In the genomic region with DNA sequence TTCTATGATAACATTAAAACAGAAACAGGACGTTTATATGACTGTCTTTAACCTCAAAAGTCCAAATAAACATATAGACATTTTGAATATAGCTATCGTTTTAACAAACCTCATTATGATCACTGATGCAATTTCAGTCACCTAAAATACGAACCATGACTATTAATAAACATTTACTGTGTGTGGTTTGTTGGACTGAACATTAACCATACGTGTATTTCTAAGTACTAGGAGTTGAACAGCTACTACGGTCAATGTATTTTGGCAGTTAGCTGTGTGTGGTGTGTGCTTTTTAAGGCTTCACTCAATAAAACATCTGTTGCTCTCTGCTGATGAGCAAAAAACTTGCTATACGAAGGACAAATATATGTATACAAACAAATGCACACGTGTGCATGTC, we compare ENCODE assay signal across 15 cellular contexts.
DNase-seq lines count a peak whose midpoint lies in the region; ATAC-seq and TF ChIP-seq lines count a peak whose summit lies in the region.
"Had no signal": no experiment of that assay in that cellular context is flagged by ENCODE, and none has a peak within 500 bp of the region (broad histone marks: within the 10 kb centered on the region; RNA-seq: fewer than 3 reads in every experiment).

No MANE protein-coding gene starts in this region.

- H3K27me3 Mint-ChIP-seq in CD4-positive, alpha-beta memory T cell = no peaks in the 10 kb centered on the region
- H3K27me3 Mint-ChIP-seq: CD8-positive, alpha-beta memory T cell had no signal

- H3K4me3 ChIP-seq in SJSA1 (no peak overlapping the region), suprapubic skin (no peak overlapping the region)
- H3K4me3 ChIP-seq in CD4-positive, alpha-beta memory T cell (ENCODE audit: low read length in 2 of 2) = no peak overlapping the region
- H3K4me3 ChIP-seq: A549 had no signal

- CTCF ChIA-PET in CD4-positive, alpha-beta memory T cell (lab: Charles Lee; ENCODE audit: partially characterized antibody) = no interaction called here

- H3K4me1 Mint-ChIP-seq in CD4-positive, alpha-beta memory T cell = no peaks in the 10 kb centered on the region
- H3K4me1 Mint-ChIP-seq: CD8-positive, alpha-beta memory T cell had no signal

- intact Hi-C loops in CD4-positive, alpha-beta memory T cell (cut with micrococcal nuclease) = no loop called here

- POLR2A ChIA-PET in CD4-positive, alpha-beta memory T cell (lab: Charles Lee; ENCODE audit: partially characterized antibody) = no interaction called here

- H3K27ac ChIP-seq in SJSA1 (peak overlapping the region; percentile 32), suprapubic skin (no peak overlapping the region)
- H3K27ac ChIP-seq in CD4-positive, alpha-beta memory T cell (ENCODE audit: low read depth, low read length) = no peak overlapping the region
- H3K27ac ChIP-seq: A549 had no signal

- no peak overlapping the region for H3K4me3 Mint-ChIP-seq in CD4-positive, alpha-beta memory T cell
- H3K4me3 Mint-ChIP-seq: CD14-positive monocyte; CD8-positive, alpha-beta memory T cell had no signal

- WGBS in suprapubic skin = 70% methylated on average over 7 of the region's 7 CpGs

- H3K9me3 ChIP-seq in SJSA1 (replicated peaks) (no peaks in the 10 kb centered on the region), suprapubic skin (no peaks in the 10 kb centered on the region)
- H3K9me3 ChIP-seq in CD4-positive, alpha-beta memory T cell (ENCODE audit: control insufficient read depth in 1 of 2, low read length in 2 of 2) = no peaks in the 10 kb centered on the region
- H3K9me3 ChIP-seq: A549 had no signal

- TF ChIP-seq CTCF in suprapubic skin (IDR thresholded peaks at IDR 0.05) = no peak

- H3K36me3 ChIP-seq in SJSA1 (no peaks in the 10 kb centered on the region), suprapubic skin (no peaks in the 10 kb centered on the region)
- no peaks in the 10 kb centered on the region for H3K36me3 ChIP-seq in CD4-positive, alpha-beta memory T cell (ENCODE audit: insufficient read depth, low read length)

- TF ChIP-seq POLR2A in suprapubic skin (IDR thresholded peaks at IDR 0.05) = no peak

- no peak overlapping the region for H3K27ac Mint-ChIP-seq in CD4-positive, alpha-beta memory T cell
- H3K27ac Mint-ChIP-seq: CD14-positive monocyte; CD8-positive, alpha-beta memory T cell had no signal

- H3K36me3 Mint-ChIP-seq in CD4-positive, alpha-beta memory T cell = peaks cover 10 to 38% of the 10 kb centered on the region in 2 donors

- H3K27me3 ChIP-seq in SJSA1 (replicated peaks) = no peaks in the 10 kb centered on the region
- H3K27me3 ChIP-seq in CD4-positive, alpha-beta memory T cell (ENCODE audit: insufficient read depth, low read length) = no peaks in the 10 kb centered on the region
- no peaks in the 10 kb centered on the region for H3K27me3 ChIP-seq in suprapubic skin

- no peaks in the 10 kb centered on the region for H3K9me3 Mint-ChIP-seq in CD4-positive, alpha-beta memory T cell
- H3K9me3 Mint-ChIP-seq: CD8-positive, alpha-beta memory T cell had no signal

- ATAC-seq in GM18907 (IDR thresholded peaks at IDR 0.05; ENCODE audit: unreplicated experiment) (peak; percentile 49), GM21619 (IDR thresholded peaks at IDR 0.05; ENCODE audit: unreplicated experiment) (peak; percentile 55)
- ATAC-seq: A549, HCT116 had no signal

- DNase-seq in SJSA1 (ENCODE audit: low read depth in 1 of 2, low spot score in 2 of 2) (no peak), suprapubic skin (ENCODE audit: low spot score in 2 of 2) (no peak)
- DNase-seq in CD4-positive, alpha-beta memory T cell = no peak
- DNase-seq in NK-92 treated with Interleukin-12 subunit alpha and Interleukin-12 subunit beta, amount 100 ng/mL, for 24 hours (lab: John Stamatoyannopoulos, UW) = no peak
- DNase-seq in stimulated activated naive CD4-positive, alpha-beta T cell (lab: John Stamatoyannopoulos, UW) = no peak
- DNase-seq: CD8-positive, alpha-beta memory T cell; DMS53; GF-D8; IMR-90; KBM-7 had no signal

- peaks cover 13% of the 10 kb centered on the region for H3K4me1 ChIP-seq in SJSA1 (replicated peaks)
- H3K4me1 ChIP-seq in CD4-positive, alpha-beta memory T cell (ENCODE audit: insufficient read depth, low read length) = no peaks in the 10 kb centered on the region
- H3K4me1 ChIP-seq in suprapubic skin = no peaks in the 10 kb centered on the region
- H3K4me1 ChIP-seq: A549 had no signal

- TF ChIP-seq EP300 in suprapubic skin (IDR thresholded peaks at IDR 0.05) = no peak
